In genomic region chr5:40991168-40991980, GRCh38 we compare ENCODE assay signal across 1 cellular context.
TF ChIP-seq lines count a peak whose summit lies in the region.

No MANE protein-coding gene starts in this region.

TF ChIP-seq in HepG2, 621 proteins besides CTCF, POLR2A, EP300 and RAD21 (continued from another document and continues in another):
- no peak for TF ChIP-seq ZNF740 (CRISPR knock-in tag; IDR thresholded peaks at IDR 0.05)
- TF ChIP-seq RFXANK (CRISPR knock-in tag; IDR thresholded peaks at IDR 0.05) = no peak
- TF ChIP-seq RBFOX2 (IDR thresholded peaks at IDR 0.05; ENCODE audit: low read depth, low read length) = no peak
- TF ChIP-seq KLF9 (CRISPR knock-in tag; IDR thresholded peaks at IDR 0.05; ENCODE audit: low read depth) = no peak
- TF ChIP-seq ZBTB42 (CRISPR knock-in tag; IDR thresholded peaks at IDR 0.05) = no peak
- no peak for TF ChIP-seq E2F2 (CRISPR knock-in tag; IDR thresholded peaks at IDR 0.05; ENCODE audit: borderline replicate concordance)
- no peak for TF ChIP-seq ZNF83 (CRISPR knock-in tag; IDR thresholded peaks at IDR 0.05; ENCODE audit: borderline replicate concordance)
- no peak for TF ChIP-seq NFKB2 (CRISPR knock-in tag; IDR thresholded peaks at IDR 0.05; ENCODE audit: borderline replicate concordance)
- TF ChIP-seq ATAD3A (CRISPR knock-in tag; IDR thresholded peaks at IDR 0.05) = no peak
- TF ChIP-seq ZBTB49 (CRISPR knock-in tag; IDR thresholded peaks at IDR 0.05; ENCODE audit: borderline replicate concordance) = no peak
- no peak for TF ChIP-seq ZNF232 (CRISPR knock-in tag; IDR thresholded peaks at IDR 0.05; ENCODE audit: borderline replicate concordance)
- no peak for TF ChIP-seq MATR3 (CRISPR knock-in tag; IDR thresholded peaks at IDR 0.05)
- no peak for TF ChIP-seq HDAC6 (IDR thresholded peaks at IDR 0.05; ENCODE audit: low read depth, low read length)
- TF ChIP-seq ZNF703 (CRISPR knock-in tag; IDR thresholded peaks at IDR 0.05; ENCODE audit: borderline replicate concordance) = no peak
- no peak for TF ChIP-seq SRSF9 (IDR thresholded peaks at IDR 0.05; ENCODE audit: borderline replicate concordance, insufficient read depth, low read depth, low read length, poor library complexity, severe bottlenecking)
- TF ChIP-seq ZBTB20 (CRISPR knock-in tag; IDR thresholded peaks at IDR 0.05; ENCODE audit: borderline replicate concordance, low read depth) = peak; percentile 55; the same call in 1 of the 2 replicates
- TF ChIP-seq ZBTB46 (CRISPR knock-in tag; IDR thresholded peaks at IDR 0.05; ENCODE audit: borderline replicate concordance) = no peak
- no peak for TF ChIP-seq ZNF746 (CRISPR knock-in tag; IDR thresholded peaks at IDR 0.05)
- no peak for TF ChIP-seq ZNF569 (CRISPR knock-in tag; IDR thresholded peaks at IDR 0.05; ENCODE audit: borderline replicate concordance)
- TF ChIP-seq SNAPC2 (CRISPR knock-in tag; IDR thresholded peaks at IDR 0.05) = no peak
- TF ChIP-seq SKIL (CRISPR knock-in tag; IDR thresholded peaks at IDR 0.05; ENCODE audit: borderline replicate concordance) = no peak
- 0 out of 2 replicates have a peak, but pooled peaks have one; percentile 46 for TF ChIP-seq ZSCAN31 (CRISPR knock-in tag; IDR thresholded peaks at IDR 0.05; ENCODE audit: low read depth)
- no peak for TF ChIP-seq LRRFIP1 (CRISPR knock-in tag; conservative IDR thresholded peaks at IDR 0.05)
- peak; percentile 33; the same call in 1 of the 2 replicates for TF ChIP-seq ZFX (CRISPR knock-in tag; IDR thresholded peaks at IDR 0.05; ENCODE audit: low read depth)
- TF ChIP-seq DR1 (CRISPR knock-in tag; IDR thresholded peaks at IDR 0.05) = no peak
- no peak for TF ChIP-seq ZNF512 (CRISPR knock-in tag; IDR thresholded peaks at IDR 0.05)
- no peak for TF ChIP-seq ZNF749 (CRISPR knock-in tag; IDR thresholded peaks at IDR 0.05; ENCODE audit: borderline replicate concordance)
- TF ChIP-seq BORCS8-MEF2B (CRISPR knock-in tag; IDR thresholded peaks at IDR 0.05) = no peak
- no peak for TF ChIP-seq SCMH1 (CRISPR knock-in tag; IDR thresholded peaks at IDR 0.05; ENCODE audit: borderline replicate concordance)
- no peak for TF ChIP-seq GTF2F1 (IDR thresholded peaks at IDR 0.05; ENCODE audit: low read length)
- no peak for TF ChIP-seq ZNF350 (CRISPR knock-in tag; IDR thresholded peaks at IDR 0.05; ENCODE audit: borderline replicate concordance, low read depth)
- no peak for TF ChIP-seq KIAA2018 (CRISPR knock-in tag; IDR thresholded peaks at IDR 0.05; ENCODE audit: borderline replicate concordance)
- TF ChIP-seq NKX3-1 (CRISPR knock-in tag; IDR thresholded peaks at IDR 0.05) = no peak
- no peak for TF ChIP-seq ZFP62 (CRISPR knock-in tag; IDR thresholded peaks at IDR 0.05)
- TF ChIP-seq ZNF710 (CRISPR knock-in tag; IDR thresholded peaks at IDR 0.05; ENCODE audit: borderline replicate concordance) = peak; percentile 96
- no peak for TF ChIP-seq PRPF4 (IDR thresholded peaks at IDR 0.05; ENCODE audit: low read depth, low read length, poor library complexity, severe bottlenecking)
- no peak for TF ChIP-seq CCAR2 (optimal IDR thresholded peaks at IDR 0.05; ENCODE audit: low read depth, low read length)
- TF ChIP-seq SIX1 (CRISPR knock-in tag; IDR thresholded peaks at IDR 0.05; ENCODE audit: borderline replicate concordance) = 0 out of 2 replicates have a peak, but pooled peaks have one; percentile 58
